In genomic region chr20:33394718-33395117, GRCh38 we compare ENCODE assay signal across 18 cellular contexts. TPM values are rescaled to one million over a fixed set of nuclear protein-coding genes. Genes with fewer than 3 reads are reported as not detected.
A peak's percentile ranks its signal among the peaks of the same experiment; 100 is the strongest.
DNase-seq lines count a peak whose midpoint lies in the region; TF ChIP-seq lines count a peak whose summit lies in the region.
"Had no signal": no experiment of that assay in that cellular context is flagged by ENCODE, and none has a peak within 500 bp of the region (broad histone marks: within the 10 kb centered on the region; RNA-seq: fewer than 3 reads in every experiment).

No MANE protein-coding gene starts in this region.

- H3K4me3 ChIP-seq in HFF-Myc (replicated peaks; ENCODE audit: low read depth, low read length) = no peak overlapping the region
- H3K4me3 ChIP-seq: GM23248, thyroid gland had no signal

- H3K9me3 Mint-ChIP-seq in neural crest cell = no peaks in the 10 kb centered on the region
- H3K9me3 Mint-ChIP-seq: activated CD4-positive, alpha-beta T cell treated with anti-CD3 and anti-CD28 coated beads, Interleukin-2, amount 10 ng/mL, durations not matched to agents 24 days and 14 days; activated naive CD8-positive, alpha-beta T cell treated with anti-CD3 and anti-CD28 coated beads, Interleukin-2, amount 10 ng/mL, durations not matched to agents 7 days and 5 days; CD4-positive, alpha-beta memory T cell had no signal

- peak overlapping the region; percentile 2 for H3K27ac Mint-ChIP-seq in neural crest cell (ENCODE audit: unreplicated experiment)
- H3K27ac Mint-ChIP-seq: activated CD4-positive, alpha-beta T cell treated with anti-CD3 and anti-CD28 coated beads, Interleukin-2, amount 10 ng/mL, durations not matched to agents 24 days and 14 days; activated naive CD8-positive, alpha-beta T cell treated with anti-CD3 and anti-CD28 coated beads, Interleukin-2, amount 10 ng/mL, durations not matched to agents 7 days and 5 days had no signal

- H3K4me3 Mint-ChIP-seq in neural crest cell = no peak overlapping the region
- H3K4me3 Mint-ChIP-seq: activated CD4-positive, alpha-beta T cell treated with anti-CD3 and anti-CD28 coated beads, Interleukin-2, amount 10 ng/mL, durations not matched to agents 24 days and 14 days; activated naive CD8-positive, alpha-beta T cell treated with anti-CD3 and anti-CD28 coated beads, Interleukin-2, amount 10 ng/mL, durations not matched to agents 7 days and 5 days; CD4-positive, alpha-beta memory T cell had no signal

- no peak overlapping the region for H3K27ac ChIP-seq in VCaP
- H3K27ac ChIP-seq: GM23248, thyroid gland had no signal

- H3K36me3 Mint-ChIP-seq in neural crest cell (ENCODE audit: low read depth) = peaks cover 17% of the 10 kb centered on the region

- H3K27me3 Mint-ChIP-seq in neural crest cell (ENCODE audit: low read depth) = no peaks in the 10 kb centered on the region
- H3K27me3 Mint-ChIP-seq: activated CD4-positive, alpha-beta T cell treated with anti-CD3 and anti-CD28 coated beads, Interleukin-2, amount 10 ng/mL, durations not matched to agents 24 days and 14 days; activated naive CD8-positive, alpha-beta T cell treated with anti-CD3 and anti-CD28 coated beads, Interleukin-2, amount 10 ng/mL, durations not matched to agents 7 days and 5 days; CD4-positive, alpha-beta memory T cell had no signal

- peak; percentile 5 for TF ChIP-seq CTCF in HFF-Myc (IDR thresholded peaks at IDR 0.05; ENCODE audit: low read depth, low read length, missing control alignments)
- peak; percentile 58 for TF ChIP-seq CTCF in VCaP (conservative IDR thresholded peaks at IDR 0.05)
- TF ChIP-seq CTCF in neural crest cell (conservative IDR thresholded peaks at IDR 0.05) = no peak

- H3K4me1 Mint-ChIP-seq in neural crest cell = peaks cover 5% of the 10 kb centered on the region

- peak; percentile 12 for DNase-seq in NCI-H1105 treated with DMSO at 0.1 percent for 48 hours (lab: John Stamatoyannopoulos, UW)
- DNase-seq in NCI-H1105 (lab: John Stamatoyannopoulos, UW) = no peak
- DNase-seq in HFF-Myc (ENCODE audit: extremely low read depth, low read depth) = no peak
- DNase-seq in neural crest cell (ENCODE audit: low read depth, low spot score) = no peak
- no peak for DNase-seq in NCI-H510A treated with DMSO at 0.1 percent for 48 hours (lab: John Stamatoyannopoulos, UW)
- DNase-seq in AG08395 (ENCODE audit: low spot score) = no peak
- no peak for DNase-seq in SK-N-DZ (ENCODE audit: low spot score)
- DNase-seq: 8988T; activated CD4-positive, alpha-beta T cell treated with anti-CD3 and anti-CD28 coated beads, Interleukin-2, amount 10 ng/mL, durations not matched to agents 24 days and 14 days; activated naive CD8-positive, alpha-beta T cell treated with anti-CD3 and anti-CD28 coated beads, Interleukin-2, amount 10 ng/mL, durations not matched to agents 7 days and 5 days; CD4-positive, alpha-beta memory T cell; effector CD8-positive, alpha-beta T cell; GM23248; left cardiac atrium; SK-N-SH; stimulated activated CD4-positive, alpha-beta T cell treated with anti-CD3 and anti-CD28 coated beads, Interleukin-4, amount 100 ng/mL, for 1 hour; thyroid gland had no signal

RNA-seq across cellular contexts. Expression of gene CDK5RAP1, which starts 6.6 kb away (rescaled TPM):
- total RNA-seq in neural crest cell = 56.3 and 58.7 TPM in 2 replicates
- 50.4 and 55.7 TPM in 2 replicates for polyA plus RNA-seq in SK-N-DZ (2014; cell fraction: cytosol; rRNA removed)
- 99.1 and 102 TPM in 2 replicates for polyA plus RNA-seq in SK-N-DZ (2014; cell fraction: nucleus; rRNA removed)

RNA-seq across cellular contexts. Expression of gene SNTA1, which starts 48.8 kb away (rescaled TPM):
- total RNA-seq in neural crest cell = 9.4 and 10.3 TPM in 2 replicates
- polyA plus RNA-seq in SK-N-DZ (2014; cell fraction: cytosol; rRNA removed) = 19.9 and 21.6 TPM in 2 replicates
- polyA plus RNA-seq in SK-N-DZ (2014; cell fraction: nucleus; rRNA removed) = 13.3 and 15.6 TPM in 2 replicates
